26 cellular contexts compared by ENCODE assay signal in the genomic region with DNA sequence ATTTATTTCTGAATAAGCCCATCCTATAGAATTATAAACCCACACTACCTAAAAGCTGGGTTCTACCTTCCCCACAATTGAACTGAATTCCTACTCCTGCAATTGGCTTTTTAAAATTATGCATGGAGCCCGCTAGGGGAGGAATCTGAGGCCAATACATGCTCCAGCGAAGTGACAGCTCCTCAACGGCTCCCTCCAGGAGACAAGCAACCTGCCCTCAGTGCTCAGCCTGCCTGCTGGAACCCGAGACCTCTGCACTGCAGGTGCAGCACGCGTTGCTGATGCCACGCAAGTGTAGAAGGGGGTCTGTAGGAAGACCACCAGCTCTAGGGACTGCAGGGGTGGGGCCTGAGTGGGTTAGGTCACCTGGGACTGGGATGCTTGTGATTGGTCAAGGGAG.
"Had no signal": no experiment of that assay in that cellular context is flagged by ENCODE, and none has a peak within 500 bp of the region (broad histone marks: within the 10 kb centered on the region; RNA-seq: fewer than 3 reads in every experiment).

No MANE protein-coding gene starts in this region.

- H3K27me3 Mint-ChIP-seq: activated CD4-positive, alpha-beta T cell treated with anti-CD3 and anti-CD28 coated beads, Interleukin-2, amount 10 ng/mL, durations not matched to agents 24 days and 14 days; activated naive CD4-positive, alpha-beta T cell treated with anti-CD3 and anti-CD28 coated beads, Interleukin-2, amount 10 ng/mL, durations not matched to agents 7 days and 5 days had no signal

- H3K4me3 Mint-ChIP-seq: activated CD4-positive, alpha-beta memory T cell treated with anti-CD3 and anti-CD28 coated beads for 36 hours; activated CD4-positive, alpha-beta T cell treated with anti-CD3 and anti-CD28 coated beads, Interleukin-2, amount 10 ng/mL, durations not matched to agents 24 days and 14 days; activated naive CD4-positive, alpha-beta T cell treated with anti-CD3 and anti-CD28 coated beads, Interleukin-2, amount 10 ng/mL, durations not matched to agents 7 days and 5 days; activated T-cell treated with anti-CD3 and anti-CD28 coated beads, Interleukin-2, amount 50 U/mL, for 24 hours; dendritic cell treated with granulocyte-macrophage colony-stimulating factor and Interleukin-4, amounts not matched to agents 40 ng/mL and 50 ng/mL, for 4 days; naive B cell; stimulated activated effector memory CD8-positive, alpha-beta T cell treated with anti-CD3 and anti-CD28 coated beads, Interleukin-12 subunit alpha, Interleukin-12 subunit beta, amount 100 ng/mL, for 72 hours; stimulated activated naive CD8-positive, alpha-beta T cell treated with anti-CD3 and anti-CD28 coated beads, Interleukin-15, amount 100 ng/mL, for 72 hours; T-helper 2 cell treated with Interferon-gamma antibody and Interleukin-4, amounts not matched to agents 5 μg/mL and 100 μg/mL, for 36 hours had no signal

- H3K9me3 ChIP-seq: esophagus squamous epithelium, left ventricle myocardium inferior, pancreas, prostate gland, tibial nerve had no signal

- H3K27ac ChIP-seq: left ventricle myocardium inferior, pancreas, prostate gland, skin epidermis, tibial nerve had no signal

- H3K36me3 Mint-ChIP-seq: activated CD4-positive, alpha-beta memory T cell treated with anti-CD3 and anti-CD28 coated beads for 36 hours; activated naive CD4-positive, alpha-beta T cell treated with anti-CD3 and anti-CD28 coated beads, Interleukin-2, amount 10 ng/mL, durations not matched to agents 7 days and 5 days; stimulated activated effector memory CD8-positive, alpha-beta T cell treated with anti-CD3 and anti-CD28 coated beads, Interleukin-12 subunit alpha, Interleukin-12 subunit beta, amount 100 ng/mL, for 72 hours had no signal

- H3K27ac Mint-ChIP-seq: activated CD4-positive, alpha-beta memory T cell treated with anti-CD3 and anti-CD28 coated beads for 36 hours; activated CD4-positive, alpha-beta T cell treated with anti-CD3 and anti-CD28 coated beads, Interleukin-2, amount 10 ng/mL, durations not matched to agents 24 days and 14 days; activated naive CD4-positive, alpha-beta T cell treated with anti-CD3 and anti-CD28 coated beads, Interleukin-2, amount 10 ng/mL, durations not matched to agents 7 days and 5 days; activated T-cell treated with anti-CD3 and anti-CD28 coated beads, Interleukin-2, amount 50 U/mL, for 24 hours; naive B cell; stimulated activated naive CD8-positive, alpha-beta T cell treated with anti-CD3 and anti-CD28 coated beads, Interleukin-15, amount 100 ng/mL, for 72 hours; T-helper 2 cell treated with Interferon-gamma antibody and Interleukin-4, amounts not matched to agents 5 μg/mL and 100 μg/mL, for 36 hours had no signal

- FAIRE-seq: islet of Langerhans, pancreas had no signal

- H3K27me3 ChIP-seq: esophagus squamous epithelium, pancreas, tibial nerve had no signal

- H3K4me3 ChIP-seq: left ventricle myocardium inferior, lung, pancreas, prostate gland, skin epidermis, tibial nerve had no signal

- H3K9me3 Mint-ChIP-seq: activated CD4-positive, alpha-beta memory T cell treated with anti-CD3 and anti-CD28 coated beads for 36 hours; activated naive CD4-positive, alpha-beta T cell treated with anti-CD3 and anti-CD28 coated beads, Interleukin-2, amount 10 ng/mL, durations not matched to agents 7 days and 5 days; activated T-cell treated with anti-CD3 and anti-CD28 coated beads, Interleukin-2, amount 50 U/mL, for 24 hours; stimulated activated effector memory CD8-positive, alpha-beta T cell treated with anti-CD3 and anti-CD28 coated beads, Interleukin-12 subunit alpha, Interleukin-12 subunit beta, amount 100 ng/mL, for 72 hours; stimulated activated naive CD8-positive, alpha-beta T cell treated with anti-CD3 and anti-CD28 coated beads, Interleukin-15, amount 100 ng/mL, for 72 hours; T-helper 2 cell treated with Interferon-gamma antibody and Interleukin-4, amounts not matched to agents 5 μg/mL and 100 μg/mL, for 36 hours had no signal

- H3K36me3 ChIP-seq: esophagus squamous epithelium, left ventricle myocardium inferior, pancreas, prostate gland, tibial nerve had no signal

- DNase-seq: activated CD4-positive, alpha-beta memory T cell treated with anti-CD3 and anti-CD28 coated beads for 36 hours; activated CD4-positive, alpha-beta T cell treated with anti-CD3 and anti-CD28 coated beads, Interleukin-2, amount 10 ng/mL, durations not matched to agents 24 days and 14 days; activated CD8-positive, alpha-beta memory T cell treated with anti-CD3 and anti-CD28 coated beads, Interleukin-2, amount 50 U/mL, for 48 hours; activated gamma-delta T cell; activated naive CD4-positive, alpha-beta T cell treated with anti-CD3 and anti-CD28 coated beads, Interleukin-2, amount 10 ng/mL, durations not matched to agents 7 days and 5 days; activated T-cell treated with anti-CD3 and anti-CD28 coated beads, Interleukin-2, amount 50 U/mL, for 24 hours; amniotic stem cell; esophagus squamous epithelium; foreskin melanocyte; left ventricle myocardium inferior; naive B cell; pancreas; retina; stimulated activated CD4-positive, alpha-beta T cell treated with anti-CD3 and anti-CD28 coated beads, Interleukin-12 subunit alpha, Interleukin-12 subunit beta, amount 100 ng/mL, for 4 hours; stimulated activated CD4-positive, alpha-beta T cell treated with anti-CD3 and anti-CD28 coated beads, Interleukin-4, amount 100 ng/mL, for 24 hours; stimulated activated naive CD8-positive, alpha-beta T cell treated with anti-CD3 and anti-CD28 coated beads, Interleukin-15, amount 100 ng/mL, for 72 hours; T-helper 1 cell had no signal

- ATAC-seq: sciatic nerve; stimulated activated effector memory CD8-positive, alpha-beta T cell treated with anti-CD3 and anti-CD28 coated beads, Interleukin-12 subunit alpha, Interleukin-12 subunit beta, amount 100 ng/mL, for 72 hours; stimulated activated naive CD8-positive, alpha-beta T cell treated with anti-CD3 and anti-CD28 coated beads, Interleukin-15, amount 100 ng/mL, for 72 hours had no signal

- H3K4me1 ChIP-seq: pancreas, prostate gland had no signal
